Comparison of ENCODE assay signal across 1 cellular context in the genomic region with DNA sequence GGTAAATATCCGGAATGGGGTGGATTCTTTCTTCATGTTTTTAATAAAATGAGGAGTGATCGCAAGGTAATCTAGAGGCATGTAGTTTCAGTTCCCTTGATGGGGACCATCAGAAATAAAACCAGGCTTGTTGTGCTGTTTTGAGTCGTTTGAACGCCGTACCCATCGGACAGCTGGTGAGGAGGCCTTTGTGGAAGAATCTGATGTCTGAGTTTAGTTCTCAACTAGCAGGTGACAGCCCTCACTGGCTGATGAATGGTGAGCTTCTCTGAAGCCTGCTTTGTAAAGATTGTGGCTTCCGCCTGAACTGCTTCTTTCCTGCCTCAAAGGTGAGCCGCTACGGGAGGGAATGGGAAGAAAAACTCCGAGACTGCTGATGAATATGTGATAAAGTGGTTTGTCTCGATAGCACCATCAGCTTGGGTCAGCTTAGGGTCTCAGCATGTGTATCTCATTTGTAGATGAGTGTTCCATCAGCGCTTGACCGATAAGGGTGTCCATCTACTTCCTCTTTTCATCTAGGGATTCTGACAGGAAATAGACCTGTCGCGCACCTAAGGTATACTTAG.
A peak's percentile ranks its signal among the peaks of the same experiment; 100 is the strongest.
TF ChIP-seq lines count a peak whose summit lies in the region.

No MANE protein-coding gene starts in this region.

TF ChIP-seq in K562, 482 proteins besides CTCF, POLR2A, EP300 and RAD21 (continued from another document and continues in another):
- TF ChIP-seq PBX2 (CRISPR knock-in tag; IDR thresholded peaks at IDR 0.05; ENCODE audit: low read depth) (no peak), PBX2 (tag; conservative IDR thresholded peaks at IDR 0.05; ENCODE audit: low read depth) (peak; percentile 63; the same call in 1 of the 2 replicates), FOXJ3 (CRISPR knock-in tag; IDR thresholded peaks at IDR 0.05) (no peak), TRIM28 (IDR thresholded peaks at IDR 0.05) (no peak), NR2F6 (CRISPR knock-in tag; IDR thresholded peaks at IDR 0.05) (no peak), CHD2 (IDR thresholded peaks at IDR 0.05; ENCODE audit: low read depth, low read length) (no peak), ZFP1 (CRISPR knock-in tag; IDR thresholded peaks at IDR 0.05) (no peak), PHF8 (IDR thresholded peaks at IDR 0.05; ENCODE audit: borderline replicate concordance, low read length) (no peak), CBX2 (IDR thresholded peaks at IDR 0.05; ENCODE audit: insufficient read depth, low read length, poor library complexity, severe bottlenecking) (no peak), MEF2A (IDR thresholded peaks at IDR 0.05; ENCODE audit: control insufficient read depth, low read depth, low read length) (no peak), E2F3 (CRISPR knock-in tag; IDR thresholded peaks at IDR 0.05) (no peak), HOMEZ (CRISPR knock-in tag; IDR thresholded peaks at IDR 0.05) (no peak), STAT5A (IDR thresholded peaks at IDR 0.05; ENCODE audit: borderline replicate concordance, low read length) (peak; percentile 89), ETS1 (conservative IDR thresholded peaks at IDR 0.05; ENCODE audit: control insufficient read depth, low read depth, low read length) (no peak), ZNF75A (CRISPR knock-in tag; IDR thresholded peaks at IDR 0.05) (no peak), CBX1 (IDR thresholded peaks at IDR 0.05; ENCODE audit: low read depth) (no peak), MBD1 (CRISPR knock-in tag; IDR thresholded peaks at IDR 0.05) (no peak), KLF6 (CRISPR knock-in tag; IDR thresholded peaks at IDR 0.05; ENCODE audit: borderline replicate concordance) (no peak), NCOA6 (IDR thresholded peaks at IDR 0.05) (no peak), SUPT5H (IDR thresholded peaks at IDR 0.05) (peak; percentile 8; the same call in 1 of the 2 replicates)
- TF ChIP-seq, protein P1, sequence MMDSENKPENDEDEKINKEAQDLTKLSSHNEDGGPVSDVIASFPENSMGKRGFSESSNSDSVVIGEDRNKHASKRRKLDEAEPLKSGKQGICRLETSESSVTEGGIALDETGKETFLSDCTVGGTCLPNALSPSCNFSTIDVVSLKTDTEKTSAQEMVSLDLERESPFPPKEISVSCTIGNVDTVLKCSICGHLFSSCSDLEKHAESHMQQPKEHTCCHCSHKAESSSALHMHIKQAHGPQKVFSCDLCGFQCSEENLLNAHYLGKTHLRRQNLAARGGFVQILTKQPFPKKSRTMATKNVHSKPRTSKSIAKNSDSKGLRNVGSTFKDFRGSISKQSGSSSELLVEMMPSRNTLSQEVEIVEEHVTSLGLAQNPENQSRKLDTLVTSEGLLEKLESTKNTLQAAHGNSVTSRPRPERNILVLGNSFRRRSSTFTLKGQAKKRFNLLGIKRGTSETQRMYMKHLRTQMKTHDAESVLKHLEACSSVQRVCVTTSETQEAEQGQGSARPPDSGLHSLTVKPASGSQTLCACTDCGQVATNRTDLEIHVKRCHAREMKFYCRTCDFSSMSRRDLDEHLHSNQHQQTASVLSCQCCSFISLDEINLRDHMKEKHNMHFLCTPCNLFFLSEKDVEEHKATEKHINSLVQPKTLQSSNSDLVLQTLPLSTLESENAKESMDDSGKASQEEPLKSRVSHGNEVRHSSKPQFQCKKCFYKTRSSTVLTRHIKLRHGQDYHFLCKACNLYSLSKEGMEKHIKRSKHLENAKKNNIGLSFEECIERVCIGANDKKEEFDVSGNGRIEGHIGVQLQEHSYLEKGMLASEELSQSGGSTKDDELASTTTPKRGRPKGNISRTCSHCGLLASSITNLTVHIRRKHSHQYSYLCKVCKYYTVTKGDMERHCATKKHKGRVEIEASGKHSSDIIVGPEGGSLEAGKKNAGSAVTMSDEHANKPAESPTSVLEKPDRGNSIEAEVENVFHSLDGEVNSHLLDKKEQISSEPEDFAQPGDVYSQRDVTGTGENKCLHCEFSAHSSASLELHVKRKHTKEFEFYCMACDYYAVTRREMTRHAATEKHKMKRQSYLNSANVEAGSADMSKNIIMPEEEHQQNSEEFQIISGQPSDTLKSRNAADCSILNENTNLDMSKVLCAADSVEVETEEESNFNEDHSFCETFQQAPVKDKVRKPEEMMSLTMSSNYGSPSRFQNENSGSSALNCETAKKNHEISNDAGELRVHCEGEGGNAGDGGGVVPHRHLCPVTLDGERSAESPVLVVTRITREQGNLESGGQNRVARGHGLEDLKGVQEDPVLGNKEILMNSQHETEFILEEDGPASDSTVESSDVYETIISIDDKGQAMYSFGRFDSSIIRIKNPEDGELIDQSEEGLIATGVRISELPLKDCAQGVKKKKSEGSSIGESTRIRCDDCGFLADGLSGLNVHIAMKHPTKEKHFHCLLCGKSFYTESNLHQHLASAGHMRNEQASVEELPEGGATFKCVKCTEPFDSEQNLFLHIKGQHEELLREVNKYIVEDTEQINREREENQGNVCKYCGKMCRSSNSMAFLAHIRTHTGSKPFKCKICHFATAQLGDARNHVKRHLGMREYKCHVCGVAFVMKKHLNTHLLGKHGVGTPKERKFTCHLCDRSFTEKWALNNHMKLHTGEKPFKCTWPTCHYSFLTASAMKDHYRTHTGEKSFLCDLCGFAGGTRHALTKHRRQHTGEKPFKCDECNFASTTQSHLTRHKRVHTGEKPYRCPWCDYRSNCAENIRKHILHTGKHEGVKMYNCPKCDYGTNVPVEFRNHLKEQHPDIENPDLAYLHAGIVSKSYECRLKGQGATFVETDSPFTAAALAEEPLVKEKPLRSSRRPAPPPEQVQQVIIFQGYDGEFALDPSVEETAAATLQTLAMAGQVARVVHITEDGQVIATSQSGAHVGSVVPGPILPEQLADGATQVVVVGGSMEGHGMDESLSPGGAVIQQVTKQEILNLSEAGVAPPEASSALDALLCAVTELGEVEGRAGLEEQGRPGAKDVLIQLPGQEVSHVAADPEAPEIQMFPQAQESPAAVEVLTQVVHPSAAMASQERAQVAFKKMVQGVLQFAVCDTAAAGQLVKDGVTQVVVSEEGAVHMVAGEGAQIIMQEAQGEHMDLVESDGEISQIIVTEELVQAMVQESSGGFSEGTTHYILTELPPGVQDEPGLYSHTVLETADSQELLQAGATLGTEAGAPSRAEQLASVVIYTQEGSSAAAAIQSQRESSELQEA (IDR thresholded peaks at IDR 0.05; ENCODE audit: low read depth): no peak
- TF ChIP-seq, protein P2, sequence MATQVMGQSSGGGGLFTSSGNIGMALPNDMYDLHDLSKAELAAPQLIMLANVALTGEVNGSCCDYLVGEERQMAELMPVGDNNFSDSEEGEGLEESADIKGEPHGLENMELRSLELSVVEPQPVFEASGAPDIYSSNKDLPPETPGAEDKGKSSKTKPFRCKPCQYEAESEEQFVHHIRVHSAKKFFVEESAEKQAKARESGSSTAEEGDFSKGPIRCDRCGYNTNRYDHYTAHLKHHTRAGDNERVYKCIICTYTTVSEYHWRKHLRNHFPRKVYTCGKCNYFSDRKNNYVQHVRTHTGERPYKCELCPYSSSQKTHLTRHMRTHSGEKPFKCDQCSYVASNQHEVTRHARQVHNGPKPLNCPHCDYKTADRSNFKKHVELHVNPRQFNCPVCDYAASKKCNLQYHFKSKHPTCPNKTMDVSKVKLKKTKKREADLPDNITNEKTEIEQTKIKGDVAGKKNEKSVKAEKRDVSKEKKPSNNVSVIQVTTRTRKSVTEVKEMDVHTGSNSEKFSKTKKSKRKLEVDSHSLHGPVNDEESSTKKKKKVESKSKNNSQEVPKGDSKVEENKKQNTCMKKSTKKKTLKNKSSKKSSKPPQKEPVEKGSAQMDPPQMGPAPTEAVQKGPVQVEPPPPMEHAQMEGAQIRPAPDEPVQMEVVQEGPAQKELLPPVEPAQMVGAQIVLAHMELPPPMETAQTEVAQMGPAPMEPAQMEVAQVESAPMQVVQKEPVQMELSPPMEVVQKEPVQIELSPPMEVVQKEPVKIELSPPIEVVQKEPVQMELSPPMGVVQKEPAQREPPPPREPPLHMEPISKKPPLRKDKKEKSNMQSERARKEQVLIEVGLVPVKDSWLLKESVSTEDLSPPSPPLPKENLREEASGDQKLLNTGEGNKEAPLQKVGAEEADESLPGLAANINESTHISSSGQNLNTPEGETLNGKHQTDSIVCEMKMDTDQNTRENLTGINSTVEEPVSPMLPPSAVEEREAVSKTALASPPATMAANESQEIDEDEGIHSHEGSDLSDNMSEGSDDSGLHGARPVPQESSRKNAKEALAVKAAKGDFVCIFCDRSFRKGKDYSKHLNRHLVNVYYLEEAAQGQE (CRISPR knock-in tag; IDR thresholded peaks at IDR 0.05; ENCODE audit: low read depth): no peak
- TF ChIP-seq, protein P3, sequence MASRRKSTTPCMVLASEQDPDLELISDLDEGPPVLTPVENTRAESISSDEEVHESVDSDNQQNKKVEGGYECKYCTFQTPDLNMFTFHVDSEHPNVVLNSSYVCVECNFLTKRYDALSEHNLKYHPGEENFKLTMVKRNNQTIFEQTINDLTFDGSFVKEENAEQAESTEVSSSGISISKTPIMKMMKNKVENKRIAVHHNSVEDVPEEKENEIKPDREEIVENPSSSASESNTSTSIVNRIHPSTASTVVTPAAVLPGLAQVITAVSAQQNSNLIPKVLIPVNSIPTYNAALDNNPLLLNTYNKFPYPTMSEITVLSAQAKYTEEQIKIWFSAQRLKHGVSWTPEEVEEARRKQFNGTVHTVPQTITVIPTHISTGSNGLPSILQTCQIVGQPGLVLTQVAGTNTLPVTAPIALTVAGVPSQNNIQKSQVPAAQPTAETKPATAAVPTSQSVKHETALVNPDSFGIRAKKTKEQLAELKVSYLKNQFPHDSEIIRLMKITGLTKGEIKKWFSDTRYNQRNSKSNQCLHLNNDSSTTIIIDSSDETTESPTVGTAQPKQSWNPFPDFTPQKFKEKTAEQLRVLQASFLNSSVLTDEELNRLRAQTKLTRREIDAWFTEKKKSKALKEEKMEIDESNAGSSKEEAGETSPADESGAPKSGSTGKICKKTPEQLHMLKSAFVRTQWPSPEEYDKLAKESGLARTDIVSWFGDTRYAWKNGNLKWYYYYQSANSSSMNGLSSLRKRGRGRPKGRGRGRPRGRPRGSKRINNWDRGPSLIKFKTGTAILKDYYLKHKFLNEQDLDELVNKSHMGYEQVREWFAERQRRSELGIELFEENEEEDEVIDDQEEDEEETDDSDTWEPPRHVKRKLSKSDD (conservative IDR thresholded peaks at IDR 0.05; ENCODE audit: low read length): no peak
